26 cellular contexts compared by ENCODE assay signal in genomic region chr10:5929442-5929841, GRCh38. TPM values are rescaled to one million over a fixed set of nuclear protein-coding genes. Genes with fewer than 3 reads are reported as not detected.
"Had no signal": no experiment of that assay in that cellular context is flagged by ENCODE, and none has a peak within 500 bp of the region (broad histone marks: within the 10 kb centered on the region; RNA-seq: fewer than 3 reads in every experiment).

No MANE protein-coding gene starts in this region.

- DNase-seq: dermis blood vessel endothelial cell; foreskin fibroblast; heart left ventricle; left colon; left ventricle myocardium inferior; natural killer cell; sigmoid colon; stimulated activated CD4-positive, alpha-beta T cell treated with anti-CD3 and anti-CD28 coated beads, Interleukin-2, amount 100 ng/mL, for 24 hours; stimulated activated CD4-positive, alpha-beta T cell treated with anti-CD3 and anti-CD28 coated beads, Interleukin-4, amount 100 ng/mL, for 24 hours; stimulated activated naive CD4-positive, alpha-beta T cell treated with Interleukin-2 at 50 U/mL for 16 hours; stomach; upper lobe of left lung had no signal

- FAIRE-seq: islet of Langerhans, urothelium cell line had no signal

- H3K27ac ChIP-seq: coronary artery, epithelial cell of prostate, gastroesophageal sphincter, heart left ventricle, left ventricle myocardium inferior, neutrophil, parathyroid adenoma, sigmoid colon, stomach, upper lobe of left lung had no signal

- H3K79me2 ChIP-seq: hepatocyte, parathyroid adenoma had no signal

- H3K9me3 ChIP-seq: gastroesophageal sphincter, heart left ventricle, left ventricle myocardium inferior, neutrophil, sigmoid colon, stomach, thoracic aorta, tibial nerve, upper lobe of left lung had no signal

- H3K4me1 ChIP-seq: gastroesophageal sphincter, parathyroid adenoma, sigmoid colon, stomach had no signal

- H3K4me3 ChIP-seq: coronary artery, gastroesophageal sphincter, heart left ventricle, hepatocyte, left ventricle myocardium inferior, lung, sigmoid colon, stomach, thoracic aorta, tibial nerve, upper lobe of left lung had no signal

- H3K4me2 ChIP-seq: hepatocyte had no signal

- H2AFZ ChIP-seq: hepatocyte, parathyroid adenoma had no signal

- H3K27me3 ChIP-seq: gastroesophageal sphincter, heart left ventricle, hepatocyte, neutrophil, sigmoid colon, stomach, tibial nerve, upper lobe of left lung had no signal

- H3K9ac ChIP-seq: parathyroid adenoma had no signal

- ATAC-seq: esophagus mucosa; gastroesophageal sphincter; heart left ventricle; left colon; natural killer cell; stimulated activated effector memory CD8-positive, alpha-beta T cell treated with anti-CD3 and anti-CD28 coated beads, Interleukin-12 subunit alpha, Interleukin-12 subunit beta, amount 100 ng/mL, for 72 hours had no signal

RNA-seq across cellular contexts. Expression of gene IL15RA, which starts 47.9 kb away (rescaled TPM):
- polyA plus RNA-seq: neural cell had no signal
